Comparison of ENCODE assay signal across 13 cellular contexts in genomic region chr9:97487107-97487506, GRCh38. TPM values are rescaled to one million over a fixed set of nuclear protein-coding genes. Genes with fewer than 3 reads are reported as not detected.
DNase-seq lines count a peak whose midpoint lies in the region; ATAC-seq and TF ChIP-seq lines count a peak whose summit lies in the region.
"Had no signal": no experiment of that assay in that cellular context is flagged by ENCODE, and none has a peak within 500 bp of the region (broad histone marks: within the 10 kb centered on the region; RNA-seq: fewer than 3 reads in every experiment).

No MANE protein-coding gene starts in this region.

- no peak overlapping the region for H3K27ac Mint-ChIP-seq in glutamatergic neuron (ENCODE audit: unreplicated experiment)
- H3K27ac Mint-ChIP-seq: effector memory CD8-positive, alpha-beta T cell; IgD-negative memory B cell had no signal

- CTCF ChIA-PET in A673 (lab: Charles Lee), result interaction anchor here (0.6 kb wide), 1 partner anchor 13 kb away, joined by 9 read pairs; no protein-coding TSS in a partner anchor

- intact Hi-C loops in A673 (cut with micrococcal nuclease; ENCODE audit: unreplicated experiment), result no loop called here
- intact Hi-C loops in ovary (cut with DNase I), result no loop called here

- TF ChIP-seq POLR2A in ovary (IDR thresholded peaks at IDR 0.05), result no peak

- H3K4me3 Mint-ChIP-seq in glutamatergic neuron (ENCODE audit: unreplicated experiment), result no peak overlapping the region
- H3K4me3 Mint-ChIP-seq: effector memory CD8-positive, alpha-beta T cell; IgD-negative memory B cell had no signal

- no peaks in the 10 kb centered on the region for H3K9me3 Mint-ChIP-seq in glutamatergic neuron (ENCODE audit: unreplicated experiment)
- H3K9me3 Mint-ChIP-seq: effector memory CD8-positive, alpha-beta T cell had no signal

- in situ Hi-C loops in GM13977 (cut with MboI; ENCODE audit: low pct_unique_long_range_greater_than_20kb, low sequenced_read_pairs, unreplicated experiment), result no loop called here
- in situ Hi-C loops in SK-MEL-5 (cut with HindIII; ENCODE audit: low pct_unique_long_range_greater_than_20kb, low sequenced_read_pairs), result no loop called here

- no peaks in the 10 kb centered on the region for H3K27me3 Mint-ChIP-seq in glutamatergic neuron (ENCODE audit: unreplicated experiment)
- H3K27me3 Mint-ChIP-seq: effector memory CD8-positive, alpha-beta T cell; IgD-negative memory B cell had no signal

- BruUV-seq in A673 (replicated peaks; lab: Mats Ljungman, UMichigan), result no TSS peak

- POLR2A ChIA-PET in A673 (lab: Charles Lee; ENCODE audit: low non-redundant PET), result interaction anchor here (0.6 kb wide), 1 partner anchor 13 kb away, joined by 4 read pairs; no protein-coding TSS in a partner anchor

- TF ChIP-seq EP300 in ovary (IDR thresholded peaks at IDR 0.05), result no peak

- no peaks in the 10 kb centered on the region for H3K4me1 Mint-ChIP-seq in glutamatergic neuron (ENCODE audit: low read depth, unreplicated experiment)
- H3K4me1 Mint-ChIP-seq: IgD-negative memory B cell had no signal

- H3K27me3 ChIP-seq in A673 (replicated peaks; ENCODE audit: insufficient read depth, low read depth, low read length, poor library complexity) (no peaks in the 10 kb centered on the region), ovary (no peaks in the 10 kb centered on the region)

- H3K9me3 ChIP-seq in A673 (ENCODE audit: low read depth, low read length, poor library complexity, severe bottlenecking) (no peaks in the 10 kb centered on the region), ovary (no peaks in the 10 kb centered on the region)

- H3K4me1 ChIP-seq in A673 (ENCODE audit: insufficient read depth, low read length, poor library complexity, severe bottlenecking) (no peaks in the 10 kb centered on the region), ovary (ENCODE audit: insufficient read depth) (no peaks in the 10 kb centered on the region)

- H3K27ac ChIP-seq in A673 (ENCODE audit: low read depth, low read length, poor library complexity, severe bottlenecking), result no peak overlapping the region
- no peak overlapping the region for H3K27ac ChIP-seq in ovary

- ATAC-seq in HG03439 (IDR thresholded peaks at IDR 0.05; ENCODE audit: unreplicated experiment), result no peak
- no peak for ATAC-seq in HG02763 (IDR thresholded peaks at IDR 0.05; ENCODE audit: unreplicated experiment)
- ATAC-seq: effector memory CD8-positive, alpha-beta T cell had no signal

- no peak overlapping the region for H3K4me3 ChIP-seq in A673 (ENCODE audit: low read depth, low read length, poor library complexity, severe bottlenecking)
- no peak overlapping the region for H3K4me3 ChIP-seq in ovary

- H3K36me3 ChIP-seq in A673 (ENCODE audit: insufficient read depth, low read length, poor library complexity, severe bottlenecking), result no peaks in the 10 kb centered on the region
- no peaks in the 10 kb centered on the region for H3K36me3 ChIP-seq in ovary

- TF ChIP-seq CTCF in A673 (conservative IDR thresholded peaks at IDR 0.05; ENCODE audit: low read depth, low read length), result peak; percentile 50
- TF ChIP-seq CTCF in GM13977 (IDR thresholded peaks at IDR 0.05; ENCODE audit: extremely low read depth, insufficient read depth, missing control alignments), result peak; percentile 12
- peak; percentile 45 for TF ChIP-seq CTCF in glutamatergic neuron (IDR thresholded peaks at IDR 0.05; ENCODE audit: partially characterized antibody, unreplicated experiment)
- TF ChIP-seq CTCF in ovary (IDR thresholded peaks at IDR 0.05), result no peak

- DNase-seq in A673 (ENCODE audit: low spot score) (peak; percentile 14), GM13977 (ENCODE audit: low spot score) (no peak), SK-MEL-5 (ENCODE audit: low read depth, low spot score) (peak; percentile 52), glutamatergic neuron (no peak), COR-L47 (lab: John Stamatoyannopoulos, UW) (no peak), ovary (no peak)
- DNase-seq: activated CD4-positive, alpha-beta T cell treated with anti-CD3 and anti-CD28 coated beads for 1 hour; activated naive CD4-positive, alpha-beta T cell treated with anti-CD3 and anti-CD28 coated beads, Interleukin-2, amount 50 U/mL, for 16 hours; effector memory CD8-positive, alpha-beta T cell; islet precursor cell had no signal

- 84 to 86% (median 85%) methylated on average over 2 of the region's 2 CpGs for WGBS in ovary, 3 donors

- H3K36me3 Mint-ChIP-seq in glutamatergic neuron (ENCODE audit: unreplicated experiment), result no peaks in the 10 kb centered on the region

RNA-seq across cellular contexts. Expression of gene TMOD1, which starts 14.4 kb away (rescaled TPM):
- total RNA-seq in A673 (2021) (0.09 and 0.24 TPM in 2 replicates), glutamatergic neuron (ENCODE audit: unreplicated experiment) (0.64 TPM), ovary (10 to 100 TPM; 37.1 to 76.9 (median 64.0) TPM)
- total RNA-seq in SK-MEL-5 (2014; rRNA removed; shearing (Covaris generic)), result 3.0 and 3.3 TPM in 2 replicates
- 5.1 and 5.4 TPM in 2 replicates for polyA plus RNA-seq in SK-MEL-5 (2015; cell fraction: cytosol; rRNA removed)
- 1.2 and 3.0 TPM in 2 replicates for polyA plus RNA-seq in SK-MEL-5 (2015; cell fraction: nucleus; rRNA removed)
- 10 to 100 TPM; 56.8 to 77.2 TPM for polyA plus RNA-seq in ovary

Comparison
In these comparisons a context has a peak if more than half of its experiments do, and no peak if none do; other contexts are left out.
1. DNase-seq: peak in A673 (single experiment) and SK-MEL-5 (single experiment); none in GM13977 (single experiment), glutamatergic neuron (single experiment), COR-L47 (single experiment) and ovary (0 of 5).
2. CTCF ChIP-seq: peak in A673 (single experiment), GM13977 (single experiment) and glutamatergic neuron (single experiment); none in ovary (0 of 3).